ENCODE assay signal across 14 cellular contexts in genomic region chr12:92111256-92111655, GRCh38. TPM values are rescaled to one million over a fixed set of nuclear protein-coding genes. Genes with fewer than 3 reads are reported as not detected.
DNase-seq lines count a peak whose midpoint lies in the region; ATAC-seq lines count a peak whose summit lies in the region.
"Had no signal": no experiment of that assay in that cellular context is flagged by ENCODE, and none has a peak within 500 bp of the region (broad histone marks: within the 10 kb centered on the region; RNA-seq: fewer than 3 reads in every experiment).

No MANE protein-coding gene starts in this region.

- ATAC-seq in GM18520 (IDR thresholded peaks at IDR 0.05; ENCODE audit: unreplicated experiment) (peak; percentile 81), GM19452 (IDR thresholded peaks at IDR 0.05; ENCODE audit: unreplicated experiment) (peak; percentile 73), HG03108 (IDR thresholded peaks at IDR 0.05; ENCODE audit: unreplicated experiment) (peak; percentile 73), HG02885 (IDR thresholded peaks at IDR 0.05; ENCODE audit: poor library complexity, unreplicated experiment) (no peak), GM19023 (IDR thresholded peaks at IDR 0.05; ENCODE audit: unreplicated experiment) (no peak), GM21737 (IDR thresholded peaks at IDR 0.05; ENCODE audit: unreplicated experiment) (no peak)
- ATAC-seq: heart right ventricle had no signal

- DNase-seq in activated T-helper 2 cell treated with anti-CD3 and anti-CD28 coated beads, Interferon-gamma antibody, Interleukin-2, Interleukin-4, amounts not matched to agents 10 μg/mL and 5 μg/mL and 100 μg/mL, durations not matched to agents 14 hours and 24 hours and 36 hours (ENCODE audit: low spot score): no peak
- DNase-seq in HuH-7 (ENCODE audit: low spot score): no peak
- DNase-seq: activated CD8-positive, alpha-beta memory T cell treated with anti-CD3 and anti-CD28 coated beads, Interleukin-2, amount 50 U/mL, for 4 hours; Caco-2; heart right ventricle; NCI-H2171; small intestine; tibial artery had no signal

- H3K9me3 Mint-ChIP-seq in activated T-helper 2 cell treated with anti-CD3 and anti-CD28 coated beads, Interferon-gamma antibody, Interleukin-2, Interleukin-4, amounts not matched to agents 10 μg/mL and 5 μg/mL and 100 μg/mL, durations not matched to agents 14 hours and 24 hours and 36 hours: no peaks in the 10 kb centered on the region

- H3K27ac Mint-ChIP-seq in activated T-helper 2 cell treated with anti-CD3 and anti-CD28 coated beads, Interferon-gamma antibody, Interleukin-2, Interleukin-4, amounts not matched to agents 10 μg/mL and 5 μg/mL and 100 μg/mL, durations not matched to agents 14 hours and 24 hours and 36 hours: no peak overlapping the region

- intact Hi-C loops in activated T-helper 2 cell treated with anti-CD3 and anti-CD28 coated beads, Interferon-gamma antibody, Interleukin-2, Interleukin-4, amounts not matched to agents 10 μg/mL and 5 μg/mL and 100 μg/mL, durations not matched to agents 14 hours and 24 hours and 36 hours (cut with micrococcal nuclease): no loop called here

- peaks cover 50% of the 10 kb centered on the region for H3K4me1 Mint-ChIP-seq in activated T-helper 2 cell treated with anti-CD3 and anti-CD28 coated beads, Interferon-gamma antibody, Interleukin-2, Interleukin-4, amounts not matched to agents 10 μg/mL and 5 μg/mL and 100 μg/mL, durations not matched to agents 14 hours and 24 hours and 36 hours (ENCODE audit: low read depth)

- peaks cover 16% of the 10 kb centered on the region for H3K36me3 Mint-ChIP-seq in activated T-helper 2 cell treated with anti-CD3 and anti-CD28 coated beads, Interferon-gamma antibody, Interleukin-2, Interleukin-4, amounts not matched to agents 10 μg/mL and 5 μg/mL and 100 μg/mL, durations not matched to agents 14 hours and 24 hours and 36 hours (ENCODE audit: low read depth)

- peak overlapping the region; percentile 3 for H3K4me3 Mint-ChIP-seq in activated T-helper 2 cell treated with anti-CD3 and anti-CD28 coated beads, Interferon-gamma antibody, Interleukin-2, Interleukin-4, amounts not matched to agents 10 μg/mL and 5 μg/mL and 100 μg/mL, durations not matched to agents 14 hours and 24 hours and 36 hours (ENCODE audit: low read depth)

- H3K27me3 Mint-ChIP-seq in activated T-helper 2 cell treated with anti-CD3 and anti-CD28 coated beads, Interferon-gamma antibody, Interleukin-2, Interleukin-4, amounts not matched to agents 10 μg/mL and 5 μg/mL and 100 μg/mL, durations not matched to agents 14 hours and 24 hours and 36 hours (ENCODE audit: low read depth): no peaks in the 10 kb centered on the region

RNA-seq across cellular contexts. Expression of gene BTG1, which starts 34.4 kb away (rescaled TPM):
- total RNA-seq in activated T-helper 2 cell treated with anti-CD3 and anti-CD28 coated beads, Interferon-gamma antibody, Interleukin-2, Interleukin-4, amounts not matched to agents 10 μg/mL and 5 μg/mL and 100 μg/mL, durations not matched to agents 14 hours and 24 hours and 36 hours: 67.8 and 71.7 TPM in 2 replicates

Comparison
In these comparisons a context has a peak if more than half of its experiments do, and no peak if none do; other contexts are left out.
1. ATAC-seq: peak in GM18520 (single experiment), GM19452 (single experiment) and HG03108 (single experiment); none in HG02885 (single experiment), GM19023 (single experiment) and GM21737 (single experiment).